1 cellular context compared by ENCODE assay signal in genomic region chr13:114143806-114144605, GRCh38.
TF ChIP-seq lines count a peak whose summit lies in the region.

No MANE protein-coding gene starts in this region.

TF ChIP-seq in IMR-90, 13 proteins besides CTCF, POLR2A, EP300 and RAD21 (continued from another document):
- no peak for TF ChIP-seq ELK1 (IDR thresholded peaks at IDR 0.05; ENCODE audit: borderline replicate concordance, low read depth, low read length)
